Comparison of ENCODE assay signal across 18 cellular contexts in the genomic region with DNA sequence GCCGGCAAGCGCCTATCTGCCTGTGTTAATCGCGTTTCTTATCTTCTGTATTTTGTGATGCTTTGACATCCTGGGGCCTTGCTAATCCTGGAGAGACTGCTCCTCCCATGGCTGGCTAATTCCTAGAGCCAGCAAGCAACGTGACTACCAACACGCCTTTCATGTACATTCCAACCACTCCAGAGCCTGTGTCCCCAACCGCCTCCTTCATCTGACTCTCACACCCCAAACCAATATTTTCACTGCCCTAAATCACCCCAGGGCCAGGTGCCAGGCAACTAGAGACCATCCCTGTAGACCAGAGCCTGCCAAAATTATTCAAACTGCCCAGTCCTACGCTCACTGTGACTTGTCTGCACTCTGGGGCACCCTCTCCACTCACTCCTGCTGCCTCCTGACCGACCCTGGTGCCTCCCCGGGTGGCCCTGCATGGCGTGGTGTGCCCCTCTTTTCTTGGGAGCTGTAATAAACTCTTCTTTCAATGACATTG. TPM values are rescaled to one million over a fixed set of nuclear protein-coding genes. Genes with fewer than 3 reads are reported as not detected.
DNase-seq lines count a peak whose midpoint lies in the region; ATAC-seq and TF ChIP-seq lines count a peak whose summit lies in the region.
"Had no signal": no experiment of that assay in that cellular context is flagged by ENCODE, and none has a peak within 500 bp of the region (broad histone marks: within the 10 kb centered on the region; RNA-seq: fewer than 3 reads in every experiment).

No MANE protein-coding gene starts in this region.

- no peak overlapping the region for H3K4me3 ChIP-seq in hepatocyte
- no peak overlapping the region for H3K4me3 ChIP-seq in retinal pigment epithelial cell (ENCODE audit: low read length)

- peak overlapping the region; percentile 17 for H3K4me2 ChIP-seq in hepatocyte

- peak overlapping the region; percentile 80 for H3K27ac ChIP-seq in hepatocyte

- peak; percentile 77 for DNase-seq in Daoy (ENCODE audit: low read depth)
- peak; percentile 40 for DNase-seq in NCI-H82 (lab: John Stamatoyannopoulos, UW)
- DNase-seq in hepatocyte (ENCODE audit: low spot score), result no peak
- peak; percentile 22 for DNase-seq in retinal pigment epithelial cell (ENCODE audit: low read depth)
- no peak for DNase-seq in stimulated activated CD4-positive, alpha-beta T cell treated with anti-CD3 and anti-CD28 coated beads, Interleukin-2, amount 100 ng/mL, for 24 hours
- DNase-seq in NCI-H1105 (lab: John Stamatoyannopoulos, UW), result no peak
- DNase-seq: activated CD4-positive, alpha-beta T cell treated with anti-CD3 and anti-CD28 coated beads, Interleukin-2, amount 50 U/mL, for 1 hour; effector CD4-positive, alpha-beta T cell; foreskin melanocyte; GOT3; Karpas-422; NCI-H146; NCI-H526; RPMI8226; stimulated activated CD4-positive, alpha-beta T cell treated with anti-CD3 and anti-CD28 coated beads, Interleukin-4, amount 100 ng/mL, for 4 hours had no signal

- TF ChIP-seq CTCF in hepatocyte (IDR thresholded peaks at IDR 0.05; ENCODE audit: poor library complexity) (no peak), retinal pigment epithelial cell (conservative IDR thresholded peaks at IDR 0.05; ENCODE audit: low read depth, low read length) (no peak)

- 46% methylated on average over 11 of the region's 11 CpGs for WGBS in hepatocyte (ENCODE audit: low lambda C conversion rate, missing lambda C conversion rate)

- no peaks in the 10 kb centered on the region for H3K27me3 ChIP-seq in hepatocyte

- H4K20me1 ChIP-seq in hepatocyte (ENCODE audit: insufficient read depth, poor library complexity, severe bottlenecking), result no peaks in the 10 kb centered on the region

- no peak for ATAC-seq in HG02973 (IDR thresholded peaks at IDR 0.05; ENCODE audit: unreplicated experiment)
- ATAC-seq in GM21390 (IDR thresholded peaks at IDR 0.05; ENCODE audit: unreplicated experiment), result no peak
- ATAC-seq: stimulated activated effector memory CD8-positive, alpha-beta T cell treated with anti-CD3 and anti-CD28 coated beads, Interleukin-12 subunit alpha, Interleukin-12 subunit beta, amount 100 ng/mL, for 72 hours had no signal

- no peaks in the 10 kb centered on the region for H3K9me2 ChIP-seq in hepatocyte (replicated peaks; ENCODE audit: insufficient read depth)

- H3K79me2 ChIP-seq in hepatocyte, result no peaks in the 10 kb centered on the region

- H2AFZ ChIP-seq in hepatocyte, result no peak overlapping the region

- H3K4me1 ChIP-seq in hepatocyte (ENCODE audit: insufficient read depth), result peaks cover 28% of the 10 kb centered on the region

- no peaks in the 10 kb centered on the region for H3K36me3 ChIP-seq in hepatocyte (replicated peaks; ENCODE audit: insufficient read depth, low read depth)

- H3K9me3 ChIP-seq in hepatocyte (ENCODE audit: low read depth), result no peaks in the 10 kb centered on the region

RNA-seq across cellular contexts. Expression of gene COL5A1, which starts 50.5 kb away (rescaled TPM):
- total RNA-seq in Daoy (2014; rRNA removed; shearing (Covaris generic)), result 131 and 135 TPM in 2 replicates
- total RNA-seq in hepatocyte, result 163 and 342 TPM in 2 replicates
- 347 and 371 TPM in 2 replicates for polyA plus RNA-seq in hepatocyte

Comparison
In these comparisons a context has a peak if more than half of its experiments do, and no peak if none do; other contexts are left out.
1. DNase-seq: peak in Daoy (single experiment), NCI-H82 (single experiment) and retinal pigment epithelial cell (single experiment); none in hepatocyte (single experiment), stimulated activated CD4-positive, alpha-beta T cell treated with anti-CD3 and anti-CD28 coated beads, Interleukin-2, amount 100 ng/mL, for 24 hours (0 of 2) and NCI-H1105 (single experiment).